Comparison of ENCODE assay signal across 10 cellular contexts in genomic region chr2:239833728-239834109, GRCh38.
"Had no signal": no experiment of that assay in that cellular context is flagged by ENCODE, and none has a peak within 500 bp of the region (broad histone marks: within the 10 kb centered on the region; RNA-seq: fewer than 3 reads in every experiment).

No MANE protein-coding gene starts in this region.

- H3K27me3 ChIP-seq: adrenal gland, thyroid gland had no signal

- H3K36me3 ChIP-seq: adrenal gland, thyroid gland had no signal

- H3K4me1 ChIP-seq: adrenal gland had no signal

- H3K27ac ChIP-seq: adrenal gland, thyroid gland had no signal

- ATAC-seq: naive thymus-derived CD8-positive, alpha-beta T cell; WTC11 had no signal

- DNase-seq: activated CD4-positive, alpha-beta T cell treated with anti-CD3 and anti-CD28 coated beads, Interleukin-2, amount 50 U/mL, for 1 hour; activated naive CD4-positive, alpha-beta T cell treated with anti-CD3 and anti-CD28 coated beads for 36 hours; erythroblast; hypothalamus; Right ventricle myocardium superior; stimulated activated CD4-positive, alpha-beta T cell treated with anti-CD3 and anti-CD28 coated beads, Interleukin-4, amount 100 ng/mL, for 4 hours; thyroid gland had no signal

- H3K9me3 ChIP-seq: adrenal gland, thyroid gland had no signal

- H3K4me3 ChIP-seq: adrenal gland, thyroid gland had no signal
